In genomic region chr17:876272-876671, GRCh38 we compare ENCODE assay signal across 14 cellular contexts.
DNase-seq lines count a peak whose midpoint lies in the region; ATAC-seq and TF ChIP-seq lines count a peak whose summit lies in the region.
"Had no signal": no experiment of that assay in that cellular context is flagged by ENCODE, and none has a peak within 500 bp of the region (broad histone marks: within the 10 kb centered on the region; RNA-seq: fewer than 3 reads in every experiment).

No MANE protein-coding gene starts in this region.

- DNase-seq in activated CD8-positive, alpha-beta memory T cell treated with anti-CD3 and anti-CD28 coated beads, Interleukin-2, amount 10 ng/mL, durations not matched to agents 7 days and 5 days, result peak; percentile 83
- no peak for DNase-seq in activated CD8-positive, alpha-beta memory T cell treated with anti-CD3 and anti-CD28 coated beads for 24 hours
- DNase-seq in KG1 (lab: John Stamatoyannopoulos, UW), result peak; percentile 21
- DNase-seq in WTC11 (ENCODE audit: low spot score), result no peak
- no peak for DNase-seq in NCI-H2227 treated with DMSO at 0.1 percent for 48 hours (lab: John Stamatoyannopoulos, UW)
- DNase-seq in GF-D8 (lab: John Stamatoyannopoulos, UW), result no peak
- DNase-seq in dedifferentiated amniotic fluid mesenchymal stem cell (ENCODE audit: extremely low spot score), result no peak
- DNase-seq: amygdala, dermis blood vessel endothelial cell, H7, mammary epithelial cell, NCI-H2171 treated with DMSO at 0.1 percent for 48 hours, PC-3 had no signal

- POLR2A ChIA-PET in WTC11 (lab: Charles Lee), result interaction anchor here (0.9 kb wide), 1 partner anchor 104 kb away, joined by 3 read pairs; the partner anchor contains the start of gene NXN

- CTCF ChIA-PET in activated CD8-positive, alpha-beta memory T cell treated with anti-CD3 and anti-CD28 coated beads, Interleukin-2, amount 10 ng/mL, durations not matched to agents 7 days and 5 days (lab: Charles Lee), result interaction anchor here (0.7 to 5.0 kb wide), 5 partner anchors 81 to 180 kb away, joined by 3 to 43 read pairs (median 4); partner anchors contain the start of genes NXN and TIMM22
- CTCF ChIA-PET in WTC11 (lab: Charles Lee), result interaction anchor here (1.1 to 1.4 kb wide), 3 partner anchors 25 to 180 kb away, joined by 3 to 10 read pairs (median 3); partner anchors contain the start of gene NXN

- TF ChIP-seq CTCF in WTC11 (IDR thresholded peaks at IDR 0.05), result no peak
- no peak for TF ChIP-seq CTCF in nephron (IDR thresholded peaks at IDR 0.05; ENCODE audit: unreplicated experiment in 3 of 3)

- ATAC-seq in activated CD8-positive, alpha-beta memory T cell treated with anti-CD3 and anti-CD28 coated beads, Interleukin-2, amount 10 ng/mL, durations not matched to agents 7 days and 5 days, result peak; percentile 83
- ATAC-seq in WTC11, result no peak
- ATAC-seq: PC-3 had no signal

- H3K4me3 Mint-ChIP-seq in activated CD8-positive, alpha-beta memory T cell treated with anti-CD3 and anti-CD28 coated beads, Interleukin-2, amount 10 ng/mL, durations not matched to agents 7 days and 5 days, result peak overlapping the region; percentile 27
- no peak overlapping the region for H3K4me3 Mint-ChIP-seq in WTC11
- H3K4me3 Mint-ChIP-seq in nephron, result no peak overlapping the region

- no peak overlapping the region for H3K27ac Mint-ChIP-seq in activated CD8-positive, alpha-beta memory T cell treated with anti-CD3 and anti-CD28 coated beads, Interleukin-2, amount 10 ng/mL, durations not matched to agents 7 days and 5 days
- H3K27ac Mint-ChIP-seq in WTC11 (peak overlapping the region; percentile 88; the same call in 1 of the 2 replicates), nephron (peak overlapping the region in 2 of 3 experiments; percentile 39 to 56)

- peaks cover 4% of the 10 kb centered on the region for H3K9me3 Mint-ChIP-seq in activated CD8-positive, alpha-beta memory T cell treated with anti-CD3 and anti-CD28 coated beads, Interleukin-2, amount 10 ng/mL, durations not matched to agents 7 days and 5 days (ENCODE audit: low read depth)
- H3K9me3 Mint-ChIP-seq in WTC11 (0 out of 2 replicates have a peak, but pooled peaks cover 3% of the 10 kb centered on the region), nephron (peaks cover 2% of the 10 kb centered on the region)

- peaks cover 47% of the 10 kb centered on the region for H3K27me3 Mint-ChIP-seq in activated CD8-positive, alpha-beta memory T cell treated with anti-CD3 and anti-CD28 coated beads, Interleukin-2, amount 10 ng/mL, durations not matched to agents 7 days and 5 days
- no peaks in the 10 kb centered on the region for H3K27me3 Mint-ChIP-seq in WTC11 (ENCODE audit: low read depth)
- no peaks in the 10 kb centered on the region for H3K27me3 Mint-ChIP-seq in nephron (ENCODE audit: low read depth)

- peaks cover 3% of the 10 kb centered on the region for H3K36me3 Mint-ChIP-seq in activated CD8-positive, alpha-beta memory T cell treated with anti-CD3 and anti-CD28 coated beads, Interleukin-2, amount 10 ng/mL, durations not matched to agents 7 days and 5 days
- peaks cover 3% of the 10 kb centered on the region for H3K36me3 Mint-ChIP-seq in WTC11
- peaks cover 9% of the 10 kb centered on the region for H3K36me3 Mint-ChIP-seq in nephron (ENCODE audit: low read depth)

- peaks cover 13% of the 10 kb centered on the region for H3K4me1 Mint-ChIP-seq in activated CD8-positive, alpha-beta memory T cell treated with anti-CD3 and anti-CD28 coated beads, Interleukin-2, amount 10 ng/mL, durations not matched to agents 7 days and 5 days
- peaks cover 42% of the 10 kb centered on the region for H3K4me1 Mint-ChIP-seq in WTC11
- peaks cover 49% of the 10 kb centered on the region for H3K4me1 Mint-ChIP-seq in nephron

TF ChIP-seq in WTC11, 78 proteins besides CTCF, POLR2A, EP300 and RAD21:
- no peak for TF ChIP-seq MXD4 (CRISPR knock-in tag; IDR thresholded peaks at IDR 0.05; ENCODE audit: borderline replicate concordance)
- TF ChIP-seq IRF2 (CRISPR knock-in tag; IDR thresholded peaks at IDR 0.05; ENCODE audit: borderline replicate concordance, low read depth), result no peak
- TF ChIP-seq NR1H2 (CRISPR knock-in tag; IDR thresholded peaks at IDR 0.05), result no peak
- TF ChIP-seq ZMAT4 (CRISPR knock-in tag; IDR thresholded peaks at IDR 0.05), result no peak
- TF ChIP-seq RELA (CRISPR knock-in tag; IDR thresholded peaks at IDR 0.05; ENCODE audit: borderline replicate concordance), result no peak
- no peak for TF ChIP-seq ZNF263 (CRISPR knock-in tag; IDR thresholded peaks at IDR 0.05; ENCODE audit: low read depth)

Comparison
In these comparisons a context has a peak if more than half of its experiments do, and no peak if none do; other contexts are left out.
1. DNase-seq: peak in activated CD8-positive, alpha-beta memory T cell treated with anti-CD3 and anti-CD28 coated beads, Interleukin-2, amount 10 ng/mL, durations not matched to agents 7 days and 5 days (single experiment) and KG1 (single experiment); none in activated CD8-positive, alpha-beta memory T cell treated with anti-CD3 and anti-CD28 coated beads for 24 hours (single experiment), WTC11 (single experiment), NCI-H2227 treated with DMSO at 0.1 percent for 48 hours (single experiment), GF-D8 (single experiment) and dedifferentiated amniotic fluid mesenchymal stem cell (single experiment).